Comparison of ENCODE assay signal across 1 cellular context in the genomic region with DNA sequence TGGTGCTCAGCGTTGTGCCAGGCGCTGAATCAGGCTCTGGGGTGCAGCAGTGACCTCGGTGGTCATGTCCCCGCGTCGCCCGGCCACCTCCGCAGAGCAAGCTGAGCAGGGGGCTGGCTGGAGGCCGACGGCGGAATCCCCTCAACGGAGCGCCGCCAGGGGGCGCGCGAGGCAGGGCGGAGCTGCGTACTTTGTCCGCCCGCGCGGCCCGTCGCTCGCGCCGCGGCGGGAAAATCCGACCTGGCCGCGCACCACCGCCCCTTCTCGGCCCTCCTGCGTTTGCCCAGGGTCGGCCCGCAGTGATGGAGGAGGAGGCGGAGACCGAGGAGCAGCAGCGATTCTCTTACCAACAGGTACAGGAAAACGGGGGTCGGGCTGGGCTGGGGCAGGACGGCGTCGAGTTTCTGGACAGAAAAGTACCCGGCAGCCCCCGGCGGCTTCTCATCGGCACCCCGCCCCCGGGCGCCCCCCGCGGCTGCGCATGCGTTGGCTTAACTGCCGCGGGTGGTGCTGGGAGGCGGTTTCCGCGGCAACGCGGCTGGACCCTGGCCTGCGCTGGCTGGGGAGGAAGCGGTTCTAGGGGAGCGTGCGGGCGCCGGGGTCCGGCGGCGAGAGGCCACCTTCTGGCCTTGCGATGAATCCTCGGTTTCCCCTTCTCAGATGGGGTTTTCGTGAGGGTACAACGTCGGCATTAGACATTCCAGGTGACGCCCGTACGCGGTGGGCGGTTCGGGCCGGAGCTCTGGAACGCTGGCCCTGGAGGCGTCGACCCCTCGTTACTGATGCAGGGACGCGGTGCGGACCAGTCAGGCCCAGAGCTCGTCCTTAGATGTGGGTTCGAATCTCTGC.
TF ChIP-seq lines count a peak whose summit lies in the region.

Gene CENPS, plus strand, starts transcription at position 218 of the 849 bp plus-strand sequence. Its CDS starts 85 bp downstream, at position 303.

TF ChIP-seq in HEK293, 187 proteins besides CTCF, POLR2A, EP300 and RAD21 (continued from another document and continues in another):
- TF ChIP-seq, protein P1, sequence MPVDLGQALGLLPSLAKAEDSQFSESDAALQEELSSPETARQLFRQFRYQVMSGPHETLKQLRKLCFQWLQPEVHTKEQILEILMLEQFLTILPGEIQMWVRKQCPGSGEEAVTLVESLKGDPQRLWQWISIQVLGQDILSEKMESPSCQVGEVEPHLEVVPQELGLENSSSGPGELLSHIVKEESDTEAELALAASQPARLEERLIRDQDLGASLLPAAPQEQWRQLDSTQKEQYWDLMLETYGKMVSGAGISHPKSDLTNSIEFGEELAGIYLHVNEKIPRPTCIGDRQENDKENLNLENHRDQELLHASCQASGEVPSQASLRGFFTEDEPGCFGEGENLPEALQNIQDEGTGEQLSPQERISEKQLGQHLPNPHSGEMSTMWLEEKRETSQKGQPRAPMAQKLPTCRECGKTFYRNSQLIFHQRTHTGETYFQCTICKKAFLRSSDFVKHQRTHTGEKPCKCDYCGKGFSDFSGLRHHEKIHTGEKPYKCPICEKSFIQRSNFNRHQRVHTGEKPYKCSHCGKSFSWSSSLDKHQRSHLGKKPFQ (tag by site-specific recombination; IDR thresholded peaks at IDR 0.05): 0 out of 2 replicates have a peak, but pooled peaks have one; percentile 17
- TF ChIP-seq ZNF10 (tag by site-specific recombination; IDR thresholded peaks at IDR 0.05): peak; percentile 64; the same call in 1 of the 2 replicates
- no peak for TF ChIP-seq ZNF585B (tag by site-specific recombination; IDR thresholded peaks at IDR 0.05)
- TF ChIP-seq ZBTB44 (tag by site-specific recombination; IDR thresholded peaks at IDR 0.05): peak; percentile 14; the same call in 1 of the 2 replicates
- TF ChIP-seq SCRT2 (tag by site-specific recombination; IDR thresholded peaks at IDR 0.05): peak; percentile 83
- no peak; the same call in 1 of the 2 replicates for TF ChIP-seq TSHZ1 (tag by site-specific recombination; IDR thresholded peaks at IDR 0.05; ENCODE audit: borderline replicate concordance)
- no peak for TF ChIP-seq RBAK (tag by site-specific recombination; IDR thresholded peaks at IDR 0.05)
- peak; percentile 94 for TF ChIP-seq ZXDB (tag by site-specific recombination; IDR thresholded peaks at IDR 0.05)
- TF ChIP-seq ZNF629 (tag by site-specific recombination; IDR thresholded peaks at IDR 0.05): peak; percentile 65
- no peak for TF ChIP-seq AEBP2 (tag by site-specific recombination; IDR thresholded peaks at IDR 0.05; ENCODE audit: borderline replicate concordance)
- TF ChIP-seq ZNF366 (tag by site-specific recombination; conservative IDR thresholded peaks at IDR 0.05): no peak
- TF ChIP-seq ZNF202 (tag by site-specific recombination; IDR thresholded peaks at IDR 0.05; ENCODE audit: borderline replicate concordance): no peak
- peak; percentile 73; the same call in 1 of the 2 replicates for TF ChIP-seq ZBTB1 (tag by site-specific recombination; IDR thresholded peaks at IDR 0.05)
- TF ChIP-seq GFI1B (tag by site-specific recombination; IDR thresholded peaks at IDR 0.05): no peak
- TF ChIP-seq, protein P2, sequence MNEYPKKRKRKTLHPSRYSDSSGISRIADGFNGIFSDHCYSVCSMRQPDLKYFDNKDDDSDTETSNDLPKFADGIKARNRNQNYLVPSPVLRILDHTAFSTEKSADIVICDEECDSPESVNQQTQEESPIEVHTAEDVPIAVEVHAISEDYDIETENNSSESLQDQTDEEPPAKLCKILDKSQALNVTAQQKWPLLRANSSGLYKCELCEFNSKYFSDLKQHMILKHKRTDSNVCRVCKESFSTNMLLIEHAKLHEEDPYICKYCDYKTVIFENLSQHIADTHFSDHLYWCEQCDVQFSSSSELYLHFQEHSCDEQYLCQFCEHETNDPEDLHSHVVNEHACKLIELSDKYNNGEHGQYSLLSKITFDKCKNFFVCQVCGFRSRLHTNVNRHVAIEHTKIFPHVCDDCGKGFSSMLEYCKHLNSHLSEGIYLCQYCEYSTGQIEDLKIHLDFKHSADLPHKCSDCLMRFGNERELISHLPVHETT (tag by site-specific recombination; IDR thresholded peaks at IDR 0.05): no peak
- 0 out of 2 replicates have a peak, but pooled peaks have one; percentile 8 for TF ChIP-seq ZNF623 (tag by site-specific recombination; IDR thresholded peaks at IDR 0.05)
- peak; percentile 79 for TF ChIP-seq ZNF580 (tag by site-specific recombination; IDR thresholded peaks at IDR 0.05)
- TF ChIP-seq BCL11B (tag by site-specific recombination; IDR thresholded peaks at IDR 0.05; ENCODE audit: low read depth): peak; percentile 90
- TF ChIP-seq HIC1 (tag by site-specific recombination; IDR thresholded peaks at IDR 0.05): peak; percentile 54; the same call in 1 of the 2 replicates
- peak; percentile 77 for TF ChIP-seq EGR2 (tag by site-specific recombination; IDR thresholded peaks at IDR 0.05; ENCODE audit: low read depth)
- TF ChIP-seq KLF1 (tag by site-specific recombination; IDR thresholded peaks at IDR 0.05): peak; percentile 84
- peak; percentile 63; the same call in 1 of the 2 replicates for TF ChIP-seq ZNF184 (tag by site-specific recombination; IDR thresholded peaks at IDR 0.05)
- peak; percentile 96 for TF ChIP-seq ZNF335 (tag by site-specific recombination; conservative IDR thresholded peaks at IDR 0.05)
- TF ChIP-seq, protein P3, sequence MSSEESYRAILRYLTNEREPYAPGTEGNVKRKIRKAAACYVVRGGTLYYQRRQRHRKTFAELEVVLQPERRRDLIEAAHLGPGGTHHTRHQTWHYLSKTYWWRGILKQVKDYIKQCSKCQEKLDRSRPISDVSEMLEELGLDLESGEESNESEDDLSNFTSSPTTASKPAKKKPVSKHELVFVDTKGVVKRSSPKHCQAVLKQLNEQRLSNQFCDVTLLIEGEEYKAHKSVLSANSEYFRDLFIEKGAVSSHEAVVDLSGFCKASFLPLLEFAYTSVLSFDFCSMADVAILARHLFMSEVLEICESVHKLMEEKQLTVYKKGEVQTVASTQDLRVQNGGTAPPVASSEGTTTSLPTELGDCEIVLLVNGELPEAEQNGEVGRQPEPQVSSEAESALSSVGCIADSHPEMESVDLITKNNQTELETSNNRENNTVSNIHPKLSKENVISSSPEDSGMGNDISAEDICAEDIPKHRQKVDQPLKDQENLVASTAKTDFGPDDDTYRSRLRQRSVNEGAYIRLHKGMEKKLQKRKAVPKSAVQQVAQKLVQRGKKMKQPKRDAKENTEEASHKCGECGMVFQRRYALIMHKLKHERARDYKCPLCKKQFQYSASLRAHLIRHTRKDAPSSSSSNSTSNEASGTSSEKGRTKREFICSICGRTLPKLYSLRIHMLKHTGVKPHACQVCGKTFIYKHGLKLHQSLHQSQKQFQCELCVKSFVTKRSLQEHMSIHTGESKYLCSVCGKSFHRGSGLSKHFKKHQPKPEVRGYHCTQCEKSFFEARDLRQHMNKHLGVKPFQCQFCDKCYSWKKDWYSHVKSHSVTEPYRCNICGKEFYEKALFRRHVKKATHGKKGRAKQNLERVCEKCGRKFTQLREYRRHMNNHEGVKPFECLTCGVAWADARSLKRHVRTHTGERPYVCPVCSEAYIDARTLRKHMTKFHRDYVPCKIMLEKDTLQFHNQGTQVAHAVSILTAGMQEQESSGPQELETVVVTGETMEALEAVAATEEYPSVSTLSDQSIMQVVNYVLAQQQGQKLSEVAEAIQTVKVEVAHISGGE (tag by site-specific recombination; conservative IDR thresholded peaks at IDR 0.05; ENCODE audit: low read depth): peak; percentile 34; the same call in 1 of the 2 replicates
- TF ChIP-seq ZNF423 (tag by site-specific recombination; IDR thresholded peaks at IDR 0.05): no peak
- TF ChIP-seq HOXD13 (CRISPR knock-in tag; IDR thresholded peaks at IDR 0.05; ENCODE audit: borderline replicate concordance): no peak
- TF ChIP-seq ZBTB48 (tag by site-specific recombination; IDR thresholded peaks at IDR 0.05): peak; percentile 90
- TF ChIP-seq SP2 (tag by site-specific recombination; IDR thresholded peaks at IDR 0.05): peak; percentile 64
- peak; percentile 63; the same call in 1 of the 2 replicates for TF ChIP-seq REPIN1 (tag by site-specific recombination; IDR thresholded peaks at IDR 0.05; ENCODE audit: low read depth)
- TF ChIP-seq KLF9 (tag by site-specific recombination; IDR thresholded peaks at IDR 0.05; ENCODE audit: low read depth): peak; percentile 92
- TF ChIP-seq ZNF449 (tag by site-specific recombination; IDR thresholded peaks at IDR 0.05): peak; percentile 78
- TF ChIP-seq, protein P4, sequence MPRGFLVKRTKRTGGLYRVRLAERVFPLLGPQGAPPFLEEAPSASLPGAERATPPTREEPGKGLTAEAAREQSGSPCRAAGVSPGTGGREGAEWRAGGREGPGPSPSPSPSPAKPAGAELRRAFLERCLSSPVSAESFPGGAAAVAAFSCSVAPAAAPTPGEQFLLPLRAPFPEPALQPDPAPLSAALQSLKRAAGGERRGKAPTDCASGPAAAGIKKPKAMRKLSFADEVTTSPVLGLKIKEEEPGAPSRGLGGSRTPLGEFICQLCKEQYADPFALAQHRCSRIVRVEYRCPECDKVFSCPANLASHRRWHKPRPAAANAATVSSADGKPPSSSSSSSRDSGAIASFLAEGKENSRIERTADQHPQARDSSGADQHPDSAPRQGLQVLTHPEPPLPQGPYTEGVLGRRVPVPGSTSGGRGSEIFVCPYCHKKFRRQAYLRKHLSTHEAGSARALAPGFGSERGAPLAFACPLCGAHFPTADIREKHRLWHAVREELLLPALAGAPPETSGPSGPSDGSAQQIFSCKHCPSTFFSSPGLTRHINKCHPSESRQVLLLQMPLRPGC (tag by site-specific recombination; IDR thresholded peaks at IDR 0.05): peak; percentile 82
- peak; percentile 87 for TF ChIP-seq ZFHX2 (tag by site-specific recombination; conservative IDR thresholded peaks at IDR 0.05)
